7 cellular contexts compared by ENCODE assay signal in the genomic region with DNA sequence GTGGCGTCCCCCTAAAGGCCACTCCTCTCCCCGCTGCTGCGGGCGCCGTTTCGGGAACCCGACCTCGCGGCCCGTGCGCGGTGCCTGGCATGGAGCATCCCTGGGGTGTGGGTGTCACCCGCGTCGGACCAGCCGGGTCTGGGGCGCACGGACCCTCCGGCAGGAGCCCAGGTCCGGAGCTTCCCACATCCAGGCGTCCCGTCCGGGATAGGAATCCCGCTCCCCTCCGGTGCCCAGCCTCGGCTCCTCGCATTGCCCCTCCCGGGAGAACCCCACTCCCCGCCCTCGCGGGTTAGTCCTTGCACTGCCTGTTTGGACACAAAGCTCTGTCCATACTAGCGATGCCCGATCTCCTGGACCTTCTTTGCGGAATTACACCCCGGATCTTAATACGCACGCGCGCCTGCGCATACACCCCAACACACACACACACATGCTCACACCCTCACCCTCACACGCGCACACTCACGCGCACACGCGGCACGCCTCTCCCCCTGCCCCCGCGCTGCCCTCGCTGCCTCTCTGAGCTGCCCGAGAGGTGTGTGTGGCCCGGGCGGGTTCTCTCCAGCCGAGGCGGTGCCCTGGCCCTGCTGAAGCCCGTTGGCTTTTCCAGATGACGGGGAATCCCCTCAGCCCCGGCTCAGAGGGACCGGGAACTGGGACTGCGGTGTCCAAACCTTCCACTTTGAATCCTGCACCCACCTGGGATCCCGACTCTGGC. TPM values are rescaled to one million over a fixed set of nuclear protein-coding genes. Genes with fewer than 3 reads are reported as not detected.
DNase-seq lines count a peak whose midpoint lies in the region; ATAC-seq and TF ChIP-seq lines count a peak whose summit lies in the region.

No MANE protein-coding gene starts in this region.

- peak overlapping the region; percentile 90 for H3K4me3 Mint-ChIP-seq in HFFc6

- intact Hi-C loops in right lobe of liver (cut with DNase I), result no loop called here

- DNase-seq in HFFc6, result peak; percentile 71
- DNase-seq in NCI-H146 treated with DMSO at 0.1 percent for 48 hours (lab: John Stamatoyannopoulos, UW; ENCODE audit: unreplicated experiment), result peak; percentile 20
- peak; percentile 60 to 66 for DNase-seq in activated CD4-positive, alpha-beta T cell treated with anti-CD3 and anti-CD28 coated beads, Interleukin-2, amount 50 U/mL, for 4 hours
- DNase-seq in right lobe of liver, result peak; percentile 64 to 74 (median 68)
- peak in 2 of 3 donors; percentile 18 to 41 for DNase-seq in stimulated activated CD4-positive, alpha-beta T cell treated with anti-CD3 and anti-CD28 coated beads, TNF-alpha, amount 100 ng/mL, for 48 hours (ENCODE audit: low read depth in 3 of 3)

- no peaks in the 10 kb centered on the region for H3K9me3 Mint-ChIP-seq in HFFc6

- H3K27ac ChIP-seq in duodenal mucosa (ENCODE audit: low read depth, low read length) (no peak overlapping the region), right lobe of liver (peak overlapping the region in 2 of 3 donors; percentile 75 to 84)

- peaks cover 5 to 13% of the 10 kb centered on the region in 2 donors for H3K4me1 ChIP-seq in duodenal mucosa (ENCODE audit: control insufficient read depth in 1 of 2, insufficient read depth in 2 of 2, low read length in 2 of 2)
- peaks cover 0 to 6% (median 0%) of the 10 kb centered on the region in 4 donors for H3K4me1 ChIP-seq in right lobe of liver

- no peak for TF ChIP-seq CTCF in GM12875 (IDR thresholded peaks at IDR 0.05; ENCODE audit: borderline replicate concordance, insufficient read depth, low read depth, low read length)
- no peak for TF ChIP-seq CTCF in HFFc6 (IDR thresholded peaks at IDR 0.05)
- TF ChIP-seq CTCF in right lobe of liver (IDR thresholded peaks at IDR 0.05), result no peak

- no peaks in the 10 kb centered on the region for H3K36me3 ChIP-seq in duodenal mucosa (ENCODE audit: control insufficient read depth in 1 of 2, insufficient read depth in 2 of 2, low read length in 2 of 2)
- H3K36me3 ChIP-seq in right lobe of liver, result no peaks in the 10 kb centered on the region

- no peaks in the 10 kb centered on the region for H3K27me3 ChIP-seq in duodenal mucosa (ENCODE audit: control insufficient read depth in 1 of 2, insufficient read depth in 2 of 2, low read length in 2 of 2)
- H3K27me3 ChIP-seq in right lobe of liver, result no peaks in the 10 kb centered on the region

- peaks cover 15% of the 10 kb centered on the region for H3K4me1 Mint-ChIP-seq in HFFc6 (ENCODE audit: low read depth)

- WGBS in right lobe of liver (ENCODE audit: insufficient coverage, low coverage, low lambda C conversion rate, missing lambda C conversion rate), result 0% methylated on average over 13 of the region's 61 CpGs

- H3K9ac ChIP-seq in duodenal mucosa (ENCODE audit: low read depth in 1 of 2, low read length in 2 of 2), result peak overlapping the region; percentile 28 to 60

- no peak for TF ChIP-seq POLR2A in right lobe of liver (IDR thresholded peaks at IDR 0.05)

- H3K9me3 ChIP-seq in duodenal mucosa (ENCODE audit: control insufficient read depth in 1 of 2, low read length in 2 of 2), result no peaks in the 10 kb centered on the region
- no peaks in the 10 kb centered on the region for H3K9me3 ChIP-seq in right lobe of liver

- ATAC-seq in right lobe of liver, result peak; percentile 49 to 62 (median 60)

- peak overlapping the region; percentile 75 for H3K27ac Mint-ChIP-seq in HFFc6

- no peaks in the 10 kb centered on the region for H3K36me3 Mint-ChIP-seq in HFFc6 (ENCODE audit: low read depth)

- no peaks in the 10 kb centered on the region; the same call in none of the 2 replicates for H3K27me3 Mint-ChIP-seq in HFFc6 (ENCODE audit: insufficient read depth)

- H3K4me3 ChIP-seq in GM12875 (ENCODE audit: low read depth, low read length) (peak overlapping the region; percentile 60), duodenal mucosa (ENCODE audit: low read depth in 1 of 2, low read length in 2 of 2) (peak overlapping the region; percentile 80 to 89), right lobe of liver (peak overlapping the region; percentile 66 to 89 (median 85))

RNA-seq across cellular contexts. Expression of gene MTURN, which starts 0.9 kb away (rescaled TPM):
- total RNA-seq in HFFc6 (2021; fragmentation: NEBNext Ultra II Directional; extraction: Animal tissue kit (Norgen Biotek cat#: 25700)), result 1 to 10 TPM; 4.3 to 7.1 (median 5.9) TPM
- 1 to 10 TPM; 2.2 to 5.2 (median 2.9) TPM for total RNA-seq in right lobe of liver

Comparison
In these comparisons a context has a peak if more than half of its experiments do, and no peak if none do; other contexts are left out.
1. DNase-seq: peak in every context shown above with its lines; median percentile 71 in HFFc6; 68 in right lobe of liver; 63 in activated CD4-positive, alpha-beta T cell treated with anti-CD3 and anti-CD28 coated beads, Interleukin-2, amount 50 U/mL, for 4 hours; 30 in stimulated activated CD4-positive, alpha-beta T cell treated with anti-CD3 and anti-CD28 coated beads, TNF-alpha, amount 100 ng/mL, for 48 hours; 20 in NCI-H146 treated with DMSO at 0.1 percent for 48 hours.